ENCODE assay signal across 8 cellular contexts in genomic region chr3:192816274-192816853, GRCh38.
A peak's percentile ranks its signal among the peaks of the same experiment; 100 is the strongest.
DNase-seq lines count a peak whose midpoint lies in the region; ATAC-seq and TF ChIP-seq lines count a peak whose summit lies in the region.

No MANE protein-coding gene starts in this region.

- no peak for ATAC-seq in activated T-cell treated with anti-CD3 and anti-CD28 coated beads, Interleukin-2, amount 50 U/mL, for 72 hours (replicated peaks in 1 of 2)
- ATAC-seq in foreskin keratinocyte: no peak
- ATAC-seq in stimulated activated memory B cell treated with anti-CD40 and anti-IgM and Interleukin-4, amounts not matched to agents 10 μg/mL and 1 μg/mL and 100 μg/mL, for 72 hours: no peak
- no peak for ATAC-seq in GM19023 (IDR thresholded peaks at IDR 0.05; ENCODE audit: unreplicated experiment)

- H3K27ac Mint-ChIP-seq in activated T-cell treated with anti-CD3 and anti-CD28 coated beads, Interleukin-2, amount 50 U/mL, for 72 hours: peak overlapping the region; percentile 61
- H3K27ac Mint-ChIP-seq in stimulated activated memory B cell treated with anti-CD40 and anti-IgM and Interleukin-4, amounts not matched to agents 10 μg/mL and 1 μg/mL and 100 μg/mL, for 72 hours: peak overlapping the region; percentile 57

- H3K4me1 ChIP-seq in foreskin keratinocyte: peaks cover 27% of the 10 kb centered on the region

- peaks cover 33% of the 10 kb centered on the region for H3K27me3 Mint-ChIP-seq in activated T-cell treated with anti-CD3 and anti-CD28 coated beads, Interleukin-2, amount 50 U/mL, for 72 hours (ENCODE audit: low read depth)
- no peaks in the 10 kb centered on the region for H3K27me3 Mint-ChIP-seq in stimulated activated memory B cell treated with anti-CD40 and anti-IgM and Interleukin-4, amounts not matched to agents 10 μg/mL and 1 μg/mL and 100 μg/mL, for 72 hours

- H3K4me3 Mint-ChIP-seq in activated T-cell treated with anti-CD3 and anti-CD28 coated beads, Interleukin-2, amount 50 U/mL, for 72 hours: peak overlapping the region; percentile 0 to 68
- no peak overlapping the region for H3K4me3 Mint-ChIP-seq in stimulated activated memory B cell treated with anti-CD40 and anti-IgM and Interleukin-4, amounts not matched to agents 10 μg/mL and 1 μg/mL and 100 μg/mL, for 72 hours

- H3K27me3 ChIP-seq in foreskin keratinocyte: no peaks in the 10 kb centered on the region

- H3K27ac ChIP-seq in foreskin keratinocyte: peak overlapping the region; percentile 63

- peak; percentile 88 for TF ChIP-seq CTCF in foreskin keratinocyte (conservative IDR thresholded peaks at IDR 0.05)

- H3K9me3 Mint-ChIP-seq in activated T-cell treated with anti-CD3 and anti-CD28 coated beads, Interleukin-2, amount 50 U/mL, for 72 hours: no peaks in the 10 kb centered on the region
- no peaks in the 10 kb centered on the region for H3K9me3 Mint-ChIP-seq in stimulated activated memory B cell treated with anti-CD40 and anti-IgM and Interleukin-4, amounts not matched to agents 10 μg/mL and 1 μg/mL and 100 μg/mL, for 72 hours

- H3K4me1 Mint-ChIP-seq in activated T-cell treated with anti-CD3 and anti-CD28 coated beads, Interleukin-2, amount 50 U/mL, for 72 hours (ENCODE audit: low read depth): peaks cover 52% of the 10 kb centered on the region
- H3K4me1 Mint-ChIP-seq in stimulated activated memory B cell treated with anti-CD40 and anti-IgM and Interleukin-4, amounts not matched to agents 10 μg/mL and 1 μg/mL and 100 μg/mL, for 72 hours: peaks cover 31% of the 10 kb centered on the region

- no peaks in the 10 kb centered on the region for H3K36me3 Mint-ChIP-seq in activated T-cell treated with anti-CD3 and anti-CD28 coated beads, Interleukin-2, amount 50 U/mL, for 72 hours (ENCODE audit: insufficient read depth in 2 of 2)
- H3K36me3 Mint-ChIP-seq in stimulated activated memory B cell treated with anti-CD40 and anti-IgM and Interleukin-4, amounts not matched to agents 10 μg/mL and 1 μg/mL and 100 μg/mL, for 72 hours: no peaks in the 10 kb centered on the region

- no peak for DNase-seq in activated T-cell treated with anti-CD3 and anti-CD28 coated beads, Interleukin-2, amount 50 U/mL, for 72 hours
- DNase-seq in activated T-cell treated with anti-CD3 and anti-CD28 coated beads, Interleukin-2, amount 50 U/mL, for 48 hours: no peak
- DNase-seq in NCI-H128 (lab: John Stamatoyannopoulos, UW; ENCODE audit: unreplicated experiment) (peak; percentile 34), SW 1271 (lab: John Stamatoyannopoulos, UW) (peak; percentile 9 to 67), foreskin keratinocyte (peak in 1 of 2 donors; percentile 55), COLO668 (lab: John Stamatoyannopoulos, UW; ENCODE audit: unreplicated experiment) (no peak)

Comparison
In these comparisons a context has a peak if more than half of its experiments do, and no peak if none do; other contexts are left out.
1. DNase-seq: peak in NCI-H128 (single experiment) and SW 1271 (2 of 2); none in activated T-cell treated with anti-CD3 and anti-CD28 coated beads, Interleukin-2, amount 50 U/mL, for 72 hours (0 of 2), activated T-cell treated with anti-CD3 and anti-CD28 coated beads, Interleukin-2, amount 50 U/mL, for 48 hours (0 of 2) and COLO668 (single experiment).